In genomic region chr10:11181996-11182395, GRCh38 we compare ENCODE assay signal across 15 cellular contexts.
A peak's percentile ranks its signal among the peaks of the same experiment; 100 is the strongest.
DNase-seq lines count a peak whose midpoint lies in the region; ATAC-seq and TF ChIP-seq lines count a peak whose summit lies in the region.
"Had no signal": no experiment of that assay in that cellular context is flagged by ENCODE, and none has a peak within 500 bp of the region (broad histone marks: within the 10 kb centered on the region; RNA-seq: fewer than 3 reads in every experiment).

No MANE protein-coding gene starts in this region.

- peaks cover 5% of the 10 kb centered on the region for H3K9me3 Mint-ChIP-seq in activated naive CD4-positive, alpha-beta T cell treated with anti-CD3 and anti-CD28 coated beads, Interleukin-2, amount 50 U/mL, for 24 hours
- H3K9me3 Mint-ChIP-seq in activated naive CD4-positive, alpha-beta T cell treated with anti-CD3 and anti-CD28 coated beads for 36 hours: peaks cover 8% of the 10 kb centered on the region
- H3K9me3 Mint-ChIP-seq in activated naive CD8-positive, alpha-beta T cell (ENCODE audit: low read depth): peaks cover 6% of the 10 kb centered on the region

- H3K4me1 ChIP-seq in thyroid gland: peaks cover 0 to 9% of the 10 kb centered on the region in 2 donors
- H3K4me1 ChIP-seq: parathyroid adenoma had no signal

- 52 to 63% methylated on average over 7 of the region's 7 CpGs for WGBS in thyroid gland, 2 donors

- no peak overlapping the region for H3K4me3 ChIP-seq in thyroid gland (replicated peaks in 1 of 3)

- no peaks in the 10 kb centered on the region for H3K27me3 Mint-ChIP-seq in activated naive CD4-positive, alpha-beta T cell treated with anti-CD3 and anti-CD28 coated beads, Interleukin-2, amount 50 U/mL, for 24 hours
- H3K27me3 Mint-ChIP-seq in activated naive CD4-positive, alpha-beta T cell treated with anti-CD3 and anti-CD28 coated beads for 36 hours (ENCODE audit: low read depth): no peaks in the 10 kb centered on the region
- H3K27me3 Mint-ChIP-seq in activated naive CD8-positive, alpha-beta T cell: no peaks in the 10 kb centered on the region
- H3K27me3 Mint-ChIP-seq: dendritic cell treated with granulocyte-macrophage colony-stimulating factor and Interleukin-4, amounts not matched to agents 40 ng/mL and 50 ng/mL, for 4 days had no signal

- H3K9me3 ChIP-seq in thyroid gland: no peaks in the 10 kb centered on the region

- H3K27me3 ChIP-seq in thyroid gland: no peaks in the 10 kb centered on the region

- H3K27ac Mint-ChIP-seq in activated naive CD4-positive, alpha-beta T cell treated with anti-CD3 and anti-CD28 coated beads, Interleukin-2, amount 50 U/mL, for 24 hours: peak overlapping the region; percentile 91
- H3K27ac Mint-ChIP-seq in activated naive CD4-positive, alpha-beta T cell treated with anti-CD3 and anti-CD28 coated beads for 36 hours: no peak overlapping the region
- H3K27ac Mint-ChIP-seq in activated naive CD8-positive, alpha-beta T cell: no peak overlapping the region
- H3K27ac Mint-ChIP-seq: dendritic cell treated with granulocyte-macrophage colony-stimulating factor and Interleukin-4, amounts not matched to agents 40 ng/mL and 50 ng/mL, for 4 days had no signal

- CTCF ChIA-PET in activated naive CD4-positive, alpha-beta T cell treated with anti-CD3 and anti-CD28 coated beads for 36 hours (lab: Charles Lee): interaction anchor here (0.8 kb wide), 1 partner anchor 9 kb away, joined by 3 read pairs; no protein-coding TSS in a partner anchor

- TF ChIP-seq POLR2A in thyroid gland (IDR thresholded peaks at IDR 0.05): no peak

- no peaks in the 10 kb centered on the region for H3K36me3 ChIP-seq in thyroid gland

- DNase-seq in activated naive CD4-positive, alpha-beta T cell treated with anti-CD3 and anti-CD28 coated beads for 36 hours: no peak
- DNase-seq in left cardiac atrium: peak; percentile 66
- peak; percentile 37 to 58 for DNase-seq in thyroid gland
- no peak for DNase-seq in amniotic stem cell (lab: John Stamatoyannopoulos, UW)
- DNase-seq: activated CD4-positive, alpha-beta T cell treated with anti-CD3 and anti-CD28 coated beads for 4 hours; mesenchymal stem cell; NCI-H2171; OCI-M1 had no signal

- ATAC-seq in left cardiac atrium (peak; percentile 45 to 55), HG03442 (IDR thresholded peaks at IDR 0.05; ENCODE audit: unreplicated experiment) (no peak), GM18858 (IDR thresholded peaks at IDR 0.05; ENCODE audit: unreplicated experiment) (no peak)
- ATAC-seq: HCT116 had no signal

- H3K4me1 Mint-ChIP-seq in activated naive CD4-positive, alpha-beta T cell treated with anti-CD3 and anti-CD28 coated beads, Interleukin-2, amount 50 U/mL, for 24 hours: peaks cover 60% of the 10 kb centered on the region
- peaks cover 87% of the 10 kb centered on the region for H3K4me1 Mint-ChIP-seq in activated naive CD4-positive, alpha-beta T cell treated with anti-CD3 and anti-CD28 coated beads for 36 hours (ENCODE audit: low read depth)
- peaks cover 61% of the 10 kb centered on the region for H3K4me1 Mint-ChIP-seq in activated naive CD8-positive, alpha-beta T cell (ENCODE audit: low read depth)

- H3K4me3 Mint-ChIP-seq in activated naive CD4-positive, alpha-beta T cell treated with anti-CD3 and anti-CD28 coated beads, Interleukin-2, amount 50 U/mL, for 24 hours: peak overlapping the region; percentile 50
- no peak overlapping the region for H3K4me3 Mint-ChIP-seq in activated naive CD4-positive, alpha-beta T cell treated with anti-CD3 and anti-CD28 coated beads for 36 hours
- H3K4me3 Mint-ChIP-seq in activated naive CD8-positive, alpha-beta T cell: peak overlapping the region; percentile 77
- H3K4me3 Mint-ChIP-seq: dendritic cell treated with granulocyte-macrophage colony-stimulating factor and Interleukin-4, amounts not matched to agents 40 ng/mL and 50 ng/mL, for 4 days had no signal

- no peak for TF ChIP-seq CTCF in thyroid gland (IDR thresholded peaks at IDR 0.05)

- intact Hi-C loops in activated naive CD4-positive, alpha-beta T cell treated with anti-CD3 and anti-CD28 coated beads for 36 hours (cut with micrococcal nuclease): no loop called here
- intact Hi-C loops in left cardiac atrium (cut with DNase I): no loop called here
- intact Hi-C loops in thyroid gland (cut with DNase I): no loop called here

- no peak overlapping the region for H3K27ac ChIP-seq in thyroid gland
- H3K27ac ChIP-seq: parathyroid adenoma had no signal

- peaks cover 55% of the 10 kb centered on the region for H3K36me3 Mint-ChIP-seq in activated naive CD4-positive, alpha-beta T cell treated with anti-CD3 and anti-CD28 coated beads, Interleukin-2, amount 50 U/mL, for 24 hours
- peaks cover 62% of the 10 kb centered on the region for H3K36me3 Mint-ChIP-seq in activated naive CD4-positive, alpha-beta T cell treated with anti-CD3 and anti-CD28 coated beads for 36 hours (ENCODE audit: low read depth)
- H3K36me3 Mint-ChIP-seq in activated naive CD8-positive, alpha-beta T cell: peaks cover 45% of the 10 kb centered on the region

Comparison
In these comparisons a context has a peak if more than half of its experiments do, and no peak if none do; other contexts are left out.
1. DNase-seq: peak in left cardiac atrium (single experiment) and thyroid gland (2 of 2); none in activated naive CD4-positive, alpha-beta T cell treated with anti-CD3 and anti-CD28 coated beads for 36 hours (single experiment) and amniotic stem cell (single experiment).
2. ATAC-seq: peak in left cardiac atrium (2 of 2); none in HG03442 (single experiment) and GM18858 (single experiment).